1 cellular context compared by ENCODE assay signal in the genomic region with DNA sequence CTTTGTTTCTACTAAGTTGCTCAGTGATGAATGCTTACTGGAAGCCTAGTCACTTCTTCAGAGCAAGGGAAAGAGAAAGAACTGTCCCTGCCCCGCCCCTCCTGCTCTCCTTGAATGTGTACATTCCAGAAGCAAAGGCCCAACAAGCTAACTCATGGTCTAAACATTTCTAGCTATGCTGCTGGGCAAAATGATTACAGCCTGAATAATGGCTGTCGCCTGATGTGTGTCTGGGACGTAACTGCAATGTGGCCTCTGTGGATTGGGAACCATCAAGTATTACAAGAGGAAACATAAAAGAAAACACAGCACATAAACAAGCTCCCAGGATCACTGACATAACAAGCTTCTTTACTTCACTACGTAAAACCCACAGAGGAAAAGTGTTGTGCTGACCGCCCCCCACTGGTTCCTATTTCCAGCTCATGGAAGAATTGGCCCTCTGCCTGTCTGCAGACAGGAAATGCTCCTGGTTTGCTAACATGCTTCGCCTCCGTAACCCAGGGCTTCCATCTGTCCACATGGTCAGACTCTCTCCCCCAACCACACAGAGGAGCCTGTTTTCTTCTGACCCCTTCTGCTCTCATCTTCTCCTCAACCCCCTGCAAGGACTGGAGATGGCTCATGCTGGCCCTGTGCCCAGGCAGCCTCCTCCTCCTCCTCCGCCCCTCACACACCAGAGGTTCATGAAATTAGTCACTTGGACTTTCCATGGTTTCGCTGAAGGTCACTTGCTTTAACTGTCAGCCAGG.
A peak's percentile ranks its signal among the peaks of the same experiment; 100 is the strongest.
TF ChIP-seq lines count a peak whose summit lies in the region.

No MANE protein-coding gene starts in this region.

TF ChIP-seq in HEK293, 187 proteins besides CTCF, POLR2A, EP300 and RAD21 (continued from another document and continues in another):
- no peak for TF ChIP-seq ZNF549 (tag by site-specific recombination; IDR thresholded peaks at IDR 0.05)
- TF ChIP-seq, protein P1, sequence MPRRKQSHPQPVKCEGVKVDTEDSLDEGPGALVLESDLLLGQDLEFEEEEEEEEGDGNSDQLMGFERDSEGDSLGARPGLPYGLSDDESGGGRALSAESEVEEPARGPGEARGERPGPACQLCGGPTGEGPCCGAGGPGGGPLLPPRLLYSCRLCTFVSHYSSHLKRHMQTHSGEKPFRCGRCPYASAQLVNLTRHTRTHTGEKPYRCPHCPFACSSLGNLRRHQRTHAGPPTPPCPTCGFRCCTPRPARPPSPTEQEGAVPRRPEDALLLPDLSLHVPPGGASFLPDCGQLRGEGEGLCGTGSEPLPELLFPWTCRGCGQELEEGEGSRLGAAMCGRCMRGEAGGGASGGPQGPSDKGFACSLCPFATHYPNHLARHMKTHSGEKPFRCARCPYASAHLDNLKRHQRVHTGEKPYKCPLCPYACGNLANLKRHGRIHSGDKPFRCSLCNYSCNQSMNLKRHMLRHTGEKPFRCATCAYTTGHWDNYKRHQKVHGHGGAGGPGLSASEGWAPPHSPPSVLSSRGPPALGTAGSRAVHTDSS (tag by site-specific recombination; IDR thresholded peaks at IDR 0.05) = peak; percentile 29; the same call in 1 of the 2 replicates
- no peak for TF ChIP-seq ZNF37A (tag by site-specific recombination; IDR thresholded peaks at IDR 0.05)
- no peak for TF ChIP-seq ZFP3 (tag by site-specific recombination; IDR thresholded peaks at IDR 0.05; ENCODE audit: low read depth)
- TF ChIP-seq, protein P2, sequence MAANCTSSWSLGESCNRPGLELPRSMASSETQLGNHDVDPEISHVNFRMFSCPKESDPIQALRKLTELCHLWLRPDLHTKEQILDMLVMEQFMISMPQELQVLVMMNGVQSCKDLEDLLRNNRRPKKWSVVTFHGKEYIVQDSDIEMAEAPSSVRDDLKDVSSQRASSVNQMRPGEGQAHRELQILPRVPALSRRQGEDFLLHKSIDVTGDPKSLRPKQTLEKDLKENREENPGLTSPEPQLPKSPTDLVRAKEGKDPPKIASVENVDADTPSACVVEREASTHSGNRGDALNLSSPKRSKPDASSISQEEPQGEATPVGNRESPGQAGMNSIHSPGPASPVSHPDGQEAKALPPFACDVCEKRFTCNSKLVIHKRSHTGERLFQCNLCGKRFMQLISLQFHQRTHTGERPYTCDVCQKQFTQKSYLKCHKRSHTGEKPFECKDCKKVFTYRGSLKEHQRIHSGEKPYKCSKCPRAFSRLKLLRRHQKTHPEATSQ (tag by site-specific recombination; IDR thresholded peaks at IDR 0.05) = no peak
- TF ChIP-seq, protein P3, sequence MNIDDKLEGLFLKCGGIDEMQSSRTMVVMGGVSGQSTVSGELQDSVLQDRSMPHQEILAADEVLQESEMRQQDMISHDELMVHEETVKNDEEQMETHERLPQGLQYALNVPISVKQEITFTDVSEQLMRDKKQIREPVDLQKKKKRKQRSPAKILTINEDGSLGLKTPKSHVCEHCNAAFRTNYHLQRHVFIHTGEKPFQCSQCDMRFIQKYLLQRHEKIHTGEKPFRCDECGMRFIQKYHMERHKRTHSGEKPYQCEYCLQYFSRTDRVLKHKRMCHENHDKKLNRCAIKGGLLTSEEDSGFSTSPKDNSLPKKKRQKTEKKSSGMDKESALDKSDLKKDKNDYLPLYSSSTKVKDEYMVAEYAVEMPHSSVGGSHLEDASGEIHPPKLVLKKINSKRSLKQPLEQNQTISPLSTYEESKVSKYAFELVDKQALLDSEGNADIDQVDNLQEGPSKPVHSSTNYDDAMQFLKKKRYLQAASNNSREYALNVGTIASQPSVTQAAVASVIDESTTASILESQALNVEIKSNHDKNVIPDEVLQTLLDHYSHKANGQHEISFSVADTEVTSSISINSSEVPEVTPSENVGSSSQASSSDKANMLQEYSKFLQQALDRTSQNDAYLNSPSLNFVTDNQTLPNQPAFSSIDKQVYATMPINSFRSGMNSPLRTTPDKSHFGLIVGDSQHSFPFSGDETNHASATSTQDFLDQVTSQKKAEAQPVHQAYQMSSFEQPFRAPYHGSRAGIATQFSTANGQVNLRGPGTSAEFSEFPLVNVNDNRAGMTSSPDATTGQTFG (tag by site-specific recombination; IDR thresholded peaks at IDR 0.05; ENCODE audit: borderline replicate concordance) = no peak
- no peak for TF ChIP-seq ZNF626 (tag by site-specific recombination; IDR thresholded peaks at IDR 0.05)
- no peak for TF ChIP-seq ZNF341 (tag by site-specific recombination; IDR thresholded peaks at IDR 0.05; ENCODE audit: low read depth)
- no peak for TF ChIP-seq SP3 (tag by site-specific recombination; IDR thresholded peaks at IDR 0.05)
- TF ChIP-seq ZNF23 (tag by site-specific recombination; IDR thresholded peaks at IDR 0.05; ENCODE audit: borderline replicate concordance) = no peak
- TF ChIP-seq ZFHX2 (tag by site-specific recombination; conservative IDR thresholded peaks at IDR 0.05) = peak; percentile 70
- TF ChIP-seq ZNF664 (tag by site-specific recombination; IDR thresholded peaks at IDR 0.05) = no peak
- TF ChIP-seq ZNF585B (tag by site-specific recombination; IDR thresholded peaks at IDR 0.05) = no peak
- TF ChIP-seq, protein P4, sequence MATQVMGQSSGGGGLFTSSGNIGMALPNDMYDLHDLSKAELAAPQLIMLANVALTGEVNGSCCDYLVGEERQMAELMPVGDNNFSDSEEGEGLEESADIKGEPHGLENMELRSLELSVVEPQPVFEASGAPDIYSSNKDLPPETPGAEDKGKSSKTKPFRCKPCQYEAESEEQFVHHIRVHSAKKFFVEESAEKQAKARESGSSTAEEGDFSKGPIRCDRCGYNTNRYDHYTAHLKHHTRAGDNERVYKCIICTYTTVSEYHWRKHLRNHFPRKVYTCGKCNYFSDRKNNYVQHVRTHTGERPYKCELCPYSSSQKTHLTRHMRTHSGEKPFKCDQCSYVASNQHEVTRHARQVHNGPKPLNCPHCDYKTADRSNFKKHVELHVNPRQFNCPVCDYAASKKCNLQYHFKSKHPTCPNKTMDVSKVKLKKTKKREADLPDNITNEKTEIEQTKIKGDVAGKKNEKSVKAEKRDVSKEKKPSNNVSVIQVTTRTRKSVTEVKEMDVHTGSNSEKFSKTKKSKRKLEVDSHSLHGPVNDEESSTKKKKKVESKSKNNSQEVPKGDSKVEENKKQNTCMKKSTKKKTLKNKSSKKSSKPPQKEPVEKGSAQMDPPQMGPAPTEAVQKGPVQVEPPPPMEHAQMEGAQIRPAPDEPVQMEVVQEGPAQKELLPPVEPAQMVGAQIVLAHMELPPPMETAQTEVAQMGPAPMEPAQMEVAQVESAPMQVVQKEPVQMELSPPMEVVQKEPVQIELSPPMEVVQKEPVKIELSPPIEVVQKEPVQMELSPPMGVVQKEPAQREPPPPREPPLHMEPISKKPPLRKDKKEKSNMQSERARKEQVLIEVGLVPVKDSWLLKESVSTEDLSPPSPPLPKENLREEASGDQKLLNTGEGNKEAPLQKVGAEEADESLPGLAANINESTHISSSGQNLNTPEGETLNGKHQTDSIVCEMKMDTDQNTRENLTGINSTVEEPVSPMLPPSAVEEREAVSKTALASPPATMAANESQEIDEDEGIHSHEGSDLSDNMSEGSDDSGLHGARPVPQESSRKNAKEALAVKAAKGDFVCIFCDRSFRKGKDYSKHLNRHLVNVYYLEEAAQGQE (tag by site-specific recombination; IDR thresholded peaks at IDR 0.05) = no peak
- TF ChIP-seq, protein P5, sequence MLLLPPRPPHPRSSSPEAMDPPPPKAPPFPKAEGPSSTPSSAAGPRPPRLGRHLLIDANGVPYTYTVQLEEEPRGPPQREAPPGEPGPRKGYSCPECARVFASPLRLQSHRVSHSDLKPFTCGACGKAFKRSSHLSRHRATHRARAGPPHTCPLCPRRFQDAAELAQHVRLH (tag by site-specific recombination; IDR thresholded peaks at IDR 0.05) = no peak
- TF ChIP-seq OVOL3 (tag by site-specific recombination; IDR thresholded peaks at IDR 0.05) = no peak
- no peak for TF ChIP-seq MEIS1 (CRISPR knock-in tag; IDR thresholded peaks at IDR 0.05; ENCODE audit: borderline replicate concordance)
- TF ChIP-seq ZNF394 (tag by site-specific recombination; IDR thresholded peaks at IDR 0.05; ENCODE audit: borderline replicate concordance) = no peak
- TF ChIP-seq BCL11A (tag by site-specific recombination; IDR thresholded peaks at IDR 0.05; ENCODE audit: low read depth) = no peak
- TF ChIP-seq ZNF335 (tag by site-specific recombination; conservative IDR thresholded peaks at IDR 0.05) = peak; percentile 56
- TF ChIP-seq ZNF654 (tag by site-specific recombination; IDR thresholded peaks at IDR 0.05; ENCODE audit: low read depth) = 0 out of 2 replicates have a peak, but pooled peaks have one; percentile 7
- TF ChIP-seq, protein P6, sequence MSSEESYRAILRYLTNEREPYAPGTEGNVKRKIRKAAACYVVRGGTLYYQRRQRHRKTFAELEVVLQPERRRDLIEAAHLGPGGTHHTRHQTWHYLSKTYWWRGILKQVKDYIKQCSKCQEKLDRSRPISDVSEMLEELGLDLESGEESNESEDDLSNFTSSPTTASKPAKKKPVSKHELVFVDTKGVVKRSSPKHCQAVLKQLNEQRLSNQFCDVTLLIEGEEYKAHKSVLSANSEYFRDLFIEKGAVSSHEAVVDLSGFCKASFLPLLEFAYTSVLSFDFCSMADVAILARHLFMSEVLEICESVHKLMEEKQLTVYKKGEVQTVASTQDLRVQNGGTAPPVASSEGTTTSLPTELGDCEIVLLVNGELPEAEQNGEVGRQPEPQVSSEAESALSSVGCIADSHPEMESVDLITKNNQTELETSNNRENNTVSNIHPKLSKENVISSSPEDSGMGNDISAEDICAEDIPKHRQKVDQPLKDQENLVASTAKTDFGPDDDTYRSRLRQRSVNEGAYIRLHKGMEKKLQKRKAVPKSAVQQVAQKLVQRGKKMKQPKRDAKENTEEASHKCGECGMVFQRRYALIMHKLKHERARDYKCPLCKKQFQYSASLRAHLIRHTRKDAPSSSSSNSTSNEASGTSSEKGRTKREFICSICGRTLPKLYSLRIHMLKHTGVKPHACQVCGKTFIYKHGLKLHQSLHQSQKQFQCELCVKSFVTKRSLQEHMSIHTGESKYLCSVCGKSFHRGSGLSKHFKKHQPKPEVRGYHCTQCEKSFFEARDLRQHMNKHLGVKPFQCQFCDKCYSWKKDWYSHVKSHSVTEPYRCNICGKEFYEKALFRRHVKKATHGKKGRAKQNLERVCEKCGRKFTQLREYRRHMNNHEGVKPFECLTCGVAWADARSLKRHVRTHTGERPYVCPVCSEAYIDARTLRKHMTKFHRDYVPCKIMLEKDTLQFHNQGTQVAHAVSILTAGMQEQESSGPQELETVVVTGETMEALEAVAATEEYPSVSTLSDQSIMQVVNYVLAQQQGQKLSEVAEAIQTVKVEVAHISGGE (tag by site-specific recombination; conservative IDR thresholded peaks at IDR 0.05; ENCODE audit: low read depth) = no peak
- TF ChIP-seq ZNF473 (tag by site-specific recombination; IDR thresholded peaks at IDR 0.05) = no peak
- TF ChIP-seq ZNF670 (tag by site-specific recombination; IDR thresholded peaks at IDR 0.05; ENCODE audit: low read depth) = no peak
- TF ChIP-seq ZNF791 (tag by site-specific recombination; IDR thresholded peaks at IDR 0.05) = no peak
- TF ChIP-seq SP2 (tag by site-specific recombination; IDR thresholded peaks at IDR 0.05) = no peak
- no peak for TF ChIP-seq ZNF514 (tag by site-specific recombination; IDR thresholded peaks at IDR 0.05)
- no peak for TF ChIP-seq ZFP69B (tag by site-specific recombination; IDR thresholded peaks at IDR 0.05)
- TF ChIP-seq, protein P7, sequence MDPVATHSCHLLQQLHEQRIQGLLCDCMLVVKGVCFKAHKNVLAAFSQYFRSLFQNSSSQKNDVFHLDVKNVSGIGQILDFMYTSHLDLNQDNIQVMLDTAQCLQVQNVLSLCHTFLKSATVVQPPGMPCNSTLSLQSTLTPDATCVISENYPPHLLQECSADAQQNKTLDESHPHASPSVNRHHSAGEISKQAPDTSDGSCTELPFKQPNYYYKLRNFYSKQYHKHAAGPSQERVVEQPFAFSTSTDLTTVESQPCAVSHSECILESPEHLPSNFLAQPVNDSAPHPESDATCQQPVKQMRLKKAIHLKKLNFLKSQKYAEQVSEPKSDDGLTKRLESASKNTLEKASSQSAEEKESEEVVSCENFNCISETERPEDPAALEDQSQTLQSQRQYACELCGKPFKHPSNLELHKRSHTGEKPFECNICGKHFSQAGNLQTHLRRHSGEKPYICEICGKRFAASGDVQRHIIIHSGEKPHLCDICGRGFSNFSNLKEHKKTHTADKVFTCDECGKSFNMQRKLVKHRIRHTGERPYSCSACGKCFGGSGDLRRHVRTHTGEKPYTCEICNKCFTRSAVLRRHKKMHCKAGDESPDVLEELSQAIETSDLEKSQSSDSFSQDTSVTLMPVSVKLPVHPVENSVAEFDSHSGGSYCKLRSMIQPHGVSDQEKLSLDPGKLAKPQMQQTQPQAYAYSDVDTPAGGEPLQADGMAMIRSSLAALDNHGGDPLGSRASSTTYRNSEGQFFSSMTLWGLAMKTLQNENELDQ (tag by site-specific recombination; IDR thresholded peaks at IDR 0.05; ENCODE audit: low read depth) = no peak
- TF ChIP-seq ZNF623 (tag by site-specific recombination; IDR thresholded peaks at IDR 0.05) = no peak
- TF ChIP-seq KLF7 (tag by site-specific recombination; IDR thresholded peaks at IDR 0.05; ENCODE audit: borderline replicate concordance) = no peak
- TF ChIP-seq, protein P8, sequence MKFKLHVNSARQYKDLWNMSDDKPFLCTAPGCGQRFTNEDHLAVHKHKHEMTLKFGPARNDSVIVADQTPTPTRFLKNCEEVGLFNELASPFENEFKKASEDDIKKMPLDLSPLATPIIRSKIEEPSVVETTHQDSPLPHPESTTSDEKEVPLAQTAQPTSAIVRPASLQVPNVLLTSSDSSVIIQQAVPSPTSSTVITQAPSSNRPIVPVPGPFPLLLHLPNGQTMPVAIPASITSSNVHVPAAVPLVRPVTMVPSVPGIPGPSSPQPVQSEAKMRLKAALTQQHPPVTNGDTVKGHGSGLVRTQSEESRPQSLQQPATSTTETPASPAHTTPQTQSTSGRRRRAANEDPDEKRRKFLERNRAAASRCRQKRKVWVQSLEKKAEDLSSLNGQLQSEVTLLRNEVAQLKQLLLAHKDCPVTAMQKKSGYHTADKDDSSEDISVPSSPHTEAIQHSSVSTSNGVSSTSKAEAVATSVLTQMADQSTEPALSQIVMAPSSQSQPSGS (tag by site-specific recombination; IDR thresholded peaks at IDR 0.05; ENCODE audit: low read depth) = no peak
- TF ChIP-seq ZNF10 (tag by site-specific recombination; IDR thresholded peaks at IDR 0.05) = no peak
- no peak for TF ChIP-seq ZNF248 (tag by site-specific recombination; IDR thresholded peaks at IDR 0.05)
- no peak for TF ChIP-seq MYNN (tag by site-specific recombination; IDR thresholded peaks at IDR 0.05; ENCODE audit: borderline replicate concordance)
- TF ChIP-seq SCRT1 (tag by site-specific recombination; IDR thresholded peaks at IDR 0.05; ENCODE audit: borderline replicate concordance) = no peak
- TF ChIP-seq RBAK (tag by site-specific recombination; IDR thresholded peaks at IDR 0.05) = no peak
- peak; percentile 66; the same call in 1 of the 2 replicates for TF ChIP-seq WT1 (tag by site-specific recombination; IDR thresholded peaks at IDR 0.05)
- TF ChIP-seq, protein P9, sequence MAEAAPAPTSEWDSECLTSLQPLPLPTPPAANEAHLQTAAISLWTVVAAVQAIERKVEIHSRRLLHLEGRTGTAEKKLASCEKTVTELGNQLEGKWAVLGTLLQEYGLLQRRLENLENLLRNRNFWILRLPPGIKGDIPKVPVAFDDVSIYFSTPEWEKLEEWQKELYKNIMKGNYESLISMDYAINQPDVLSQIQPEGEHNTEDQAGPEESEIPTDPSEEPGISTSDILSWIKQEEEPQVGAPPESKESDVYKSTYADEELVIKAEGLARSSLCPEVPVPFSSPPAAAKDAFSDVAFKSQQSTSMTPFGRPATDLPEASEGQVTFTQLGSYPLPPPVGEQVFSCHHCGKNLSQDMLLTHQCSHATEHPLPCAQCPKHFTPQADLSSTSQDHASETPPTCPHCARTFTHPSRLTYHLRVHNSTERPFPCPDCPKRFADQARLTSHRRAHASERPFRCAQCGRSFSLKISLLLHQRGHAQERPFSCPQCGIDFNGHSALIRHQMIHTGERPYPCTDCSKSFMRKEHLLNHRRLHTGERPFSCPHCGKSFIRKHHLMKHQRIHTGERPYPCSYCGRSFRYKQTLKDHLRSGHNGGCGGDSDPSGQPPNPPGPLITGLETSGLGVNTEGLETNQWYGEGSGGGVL (tag by site-specific recombination; IDR thresholded peaks at IDR 0.05) = no peak
- no peak for TF ChIP-seq ZNF768 (tag by site-specific recombination; IDR thresholded peaks at IDR 0.05)
